Comparison of ENCODE assay signal across 18 cellular contexts in the genomic region with DNA sequence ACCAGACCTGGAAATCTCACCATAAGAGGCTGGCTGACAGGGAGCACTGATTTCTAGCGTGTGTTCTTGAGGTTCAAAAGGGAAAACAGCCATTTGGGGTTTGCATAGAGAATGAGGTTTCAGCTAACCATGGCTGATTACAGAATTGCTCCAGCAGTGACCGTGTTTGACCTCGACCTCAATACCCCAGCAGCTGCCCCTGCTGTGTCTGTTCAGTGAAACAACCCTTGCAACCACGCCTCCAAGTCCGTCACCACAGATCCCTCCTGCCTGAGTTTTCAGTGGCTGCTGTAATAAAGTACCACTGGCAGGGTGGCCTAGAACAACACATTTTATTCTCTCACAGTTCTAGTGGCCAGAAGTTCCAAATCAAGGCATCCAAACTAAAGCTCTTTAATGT.
DNase-seq lines count a peak whose midpoint lies in the region; ATAC-seq and TF ChIP-seq lines count a peak whose summit lies in the region.
"Had no signal": no experiment of that assay in that cellular context is flagged by ENCODE, and none has a peak within 500 bp of the region (broad histone marks: within the 10 kb centered on the region; RNA-seq: fewer than 3 reads in every experiment).

No MANE protein-coding gene starts in this region.

- no peak overlapping the region for H3K27ac Mint-ChIP-seq in nephron progenitor cell
- H3K27ac Mint-ChIP-seq: CD8-positive, alpha-beta T cell had no signal

- no peaks in the 10 kb centered on the region for H3K9me3 ChIP-seq in WERI-Rb-1 (ENCODE audit: severe bottlenecking)
- H3K9me3 ChIP-seq: BLaER1 had no signal

- H3K4me3 Mint-ChIP-seq in nephron progenitor cell = peak overlapping the region; percentile 13
- H3K4me3 Mint-ChIP-seq: CD8-positive, alpha-beta T cell had no signal

- H3K36me3 Mint-ChIP-seq in nephron progenitor cell (ENCODE audit: low read depth) = no peaks in the 10 kb centered on the region
- H3K36me3 Mint-ChIP-seq: CD8-positive, alpha-beta T cell had no signal

- peaks cover 20% of the 10 kb centered on the region for H3K4me1 Mint-ChIP-seq in nephron progenitor cell

- no peak overlapping the region for H3K4me3 ChIP-seq in WERI-Rb-1 (ENCODE audit: low read depth, low read length)
- H3K4me3 ChIP-seq: BLaER1 had no signal

- no peaks in the 10 kb centered on the region for H3K27me3 ChIP-seq in WERI-Rb-1 (ENCODE audit: insufficient read depth, low read depth, severe bottlenecking)
- H3K27me3 ChIP-seq: BLaER1 had no signal

- ATAC-seq in HG02938 (IDR thresholded peaks at IDR 0.05; ENCODE audit: unreplicated experiment) (no peak), GM21390 (IDR thresholded peaks at IDR 0.05; ENCODE audit: unreplicated experiment) (no peak), GM19023 (IDR thresholded peaks at IDR 0.05; ENCODE audit: unreplicated experiment) (no peak)
- ATAC-seq: CD8-positive, alpha-beta T cell had no signal

- no peaks in the 10 kb centered on the region for H3K36me3 ChIP-seq in WERI-Rb-1
- H3K36me3 ChIP-seq: BLaER1 had no signal

- no peaks in the 10 kb centered on the region for H3K9me3 Mint-ChIP-seq in nephron progenitor cell
- H3K9me3 Mint-ChIP-seq: CD8-positive, alpha-beta T cell had no signal

- no peaks in the 10 kb centered on the region for H3K27me3 Mint-ChIP-seq in nephron progenitor cell (ENCODE audit: low read depth, poor library complexity)

- DNase-seq in WERI-Rb-1 (peak; percentile 37), nephron progenitor cell (peak; percentile 27)
- DNase-seq: Calu3; CD8-positive, alpha-beta T cell; DMS53; EL; NCI-H1092 treated with DMSO at 0.1 percent for 48 hours; NCI-H2029 treated with DMSO at 0.1 percent for 48 hours; NCI-H2171; RPMI8226; SHP77 treated with DMSO at 0.1 percent for 48 hours had no signal

- TF ChIP-seq EP300 in Ishikawa (IDR thresholded peaks at IDR 0.05; ENCODE audit: borderline replicate concordance) = peak; percentile 18; the same call in 1 of the 2 replicates

- no peak for TF ChIP-seq RAD21 in Ishikawa (IDR thresholded peaks at IDR 0.05; ENCODE audit: low read depth)

- peak overlapping the region; percentile 45; the same call in 1 of the 2 replicates for H3K27ac ChIP-seq in C4-2B
- H3K27ac ChIP-seq in WERI-Rb-1 = no peak overlapping the region
- H3K27ac ChIP-seq: BLaER1, KMS-11 had no signal

- TF ChIP-seq CTCF in C4-2B (conservative IDR thresholded peaks at IDR 0.05) = no peak
- TF ChIP-seq CTCF in WERI-Rb-1 (IDR thresholded peaks at IDR 0.05; ENCODE audit: low read depth, low read length) = no peak
- no peak for TF ChIP-seq CTCF in nephron progenitor cell (IDR thresholded peaks at IDR 0.05)

TF ChIP-seq in Ishikawa, 13 proteins besides CTCF, POLR2A, EP300 and RAD21:
- no peak for TF ChIP-seq EGR1 (IDR thresholded peaks at IDR 0.05)
- no peak for TF ChIP-seq TEAD4 (IDR thresholded peaks at IDR 0.05)
- TF ChIP-seq NFIC (IDR thresholded peaks at IDR 0.05) = peak; percentile 2; the same call in 1 of the 2 replicates
- no peak for TF ChIP-seq ZBTB7A (IDR thresholded peaks at IDR 0.05; ENCODE audit: low read depth)
- TF ChIP-seq TAF1 (IDR thresholded peaks at IDR 0.05; ENCODE audit: low read depth) = no peak
- TF ChIP-seq CEBPB (IDR thresholded peaks at IDR 0.05) = no peak
TF ChIP-seq in Ishikawa: peak in this region for 1.
